8 cellular contexts compared by ENCODE assay signal in genomic region chr13:40054422-40054821, GRCh38.
DNase-seq lines count a peak whose midpoint lies in the region; ATAC-seq, FAIRE-seq and TF ChIP-seq lines count a peak whose summit lies in the region.
"Not testable (repeated sequence)": the region's sequence is repeated elsewhere in the genome, so short reads cannot be mapped to it uniquely, and the experiment has no call there.

No MANE protein-coding gene starts in this region.

- CTCF ChIA-PET in endothelial cell of umbilical vein (lab: Charles Lee): interaction anchor here (0.7 kb wide), 1 partner anchor 15 kb away, joined by 4 read pairs; no protein-coding TSS in a partner anchor

- not testable (repeated sequence) for DNase-seq in endothelial cell of umbilical vein (ENCODE audit: low read depth, low spot score)

- POLR2A ChIA-PET in endothelial cell of umbilical vein (lab: Charles Lee): not testable (repeated sequence)

- not testable (repeated sequence) for H4K20me1 ChIP-seq in endothelial cell of umbilical vein (replicated peaks; ENCODE audit: control insufficient read depth, extremely low read depth, insufficient read depth, low read length)

- not testable (repeated sequence) for H3K9me3 ChIP-seq in endothelial cell of umbilical vein (replicated peaks; ENCODE audit: control insufficient read depth, insufficient read depth, low read length)

- intact Hi-C loops in endothelial cell of umbilical vein (cut with micrococcal nuclease): not testable (repeated sequence)

- not testable (repeated sequence) for H3K9me1 ChIP-seq in endothelial cell of umbilical vein (replicated peaks; ENCODE audit: control insufficient read depth, extremely low read depth, insufficient read depth, low read length)

- not testable (repeated sequence) for TF ChIP-seq CTCF in endothelial cell of umbilical vein (IDR thresholded peaks at IDR 0.05; ENCODE audit: extremely low read depth in 1 of 2, insufficient read depth in 1 of 2, low read depth in 1 of 2, low read length in 2 of 2)

- peak; percentile 44 for FAIRE-seq in endothelial cell of umbilical vein (lab: Jason Lieb, UNC)

- TF ChIP-seq POLR2A in endothelial cell of umbilical vein (IDR thresholded peaks at IDR 0.05; ENCODE audit: low read depth, low read length): not testable (repeated sequence)

- not testable (repeated sequence) for H3K9ac ChIP-seq in endothelial cell of umbilical vein (replicated peaks; ENCODE audit: extremely low read depth, insufficient read depth, low read length)

- not testable (repeated sequence) for H3K4me3 ChIP-seq in endothelial cell of umbilical vein (replicated peaks in 1 of 3; ENCODE audit: insufficient read depth in 1 of 3, low read depth in 1 of 3, low read length in 3 of 3)

- H3K4me2 ChIP-seq in endothelial cell of umbilical vein (ENCODE audit: insufficient read depth, low read length): not testable (repeated sequence)

- not testable (repeated sequence) for H2AFZ ChIP-seq in endothelial cell of umbilical vein (ENCODE audit: low read depth, low read length)

- not testable (repeated sequence) for H3K4me1 ChIP-seq in endothelial cell of umbilical vein (ENCODE audit: control insufficient read depth, extremely low read depth, insufficient read depth, low read length)

- H3K27me3 ChIP-seq in endothelial cell of umbilical vein (ENCODE audit: control insufficient read depth in 2 of 2, insufficient read depth in 2 of 2, low read length in 2 of 2): not testable (repeated sequence)

- ATAC-seq in GM18502 (IDR thresholded peaks at IDR 0.05; ENCODE audit: poor library complexity, unreplicated experiment) (peak; percentile 61), GM18909 (IDR thresholded peaks at IDR 0.05; ENCODE audit: poor library complexity, unreplicated experiment) (peak; percentile 68), GM19452 (IDR thresholded peaks at IDR 0.05; ENCODE audit: unreplicated experiment) (peak; percentile 60), GM21447 (IDR thresholded peaks at IDR 0.05; ENCODE audit: unreplicated experiment) (peak; percentile 59), HG02885 (IDR thresholded peaks at IDR 0.05; ENCODE audit: poor library complexity, unreplicated experiment) (peak; percentile 51), HG03159 (IDR thresholded peaks at IDR 0.05; ENCODE audit: unreplicated experiment) (peak; percentile 65), HG03442 (IDR thresholded peaks at IDR 0.05; ENCODE audit: unreplicated experiment) (peak; percentile 37)

- BruUV-seq in endothelial cell of umbilical vein (replicated peaks; lab: Mats Ljungman, UMichigan): not testable (repeated sequence)

- H3K36me3 ChIP-seq in endothelial cell of umbilical vein (ENCODE audit: control insufficient read depth in 2 of 2, extremely low read depth in 1 of 2, insufficient read depth in 2 of 2, low read length in 2 of 2): not testable (repeated sequence)

- dilution Hi-C loops in endothelial cell of umbilical vein (cut with MboI; ENCODE audit: extremely low pct_ligation_motif_present, low sequenced_read_pairs): not testable (repeated sequence)

- not testable (repeated sequence) for H3K27ac ChIP-seq in endothelial cell of umbilical vein (ENCODE audit: insufficient read depth, low read depth, low read length)

- not testable (repeated sequence) for H3K79me2 ChIP-seq in endothelial cell of umbilical vein (ENCODE audit: control insufficient read depth, insufficient read depth, low read length)
